In the genomic region with DNA sequence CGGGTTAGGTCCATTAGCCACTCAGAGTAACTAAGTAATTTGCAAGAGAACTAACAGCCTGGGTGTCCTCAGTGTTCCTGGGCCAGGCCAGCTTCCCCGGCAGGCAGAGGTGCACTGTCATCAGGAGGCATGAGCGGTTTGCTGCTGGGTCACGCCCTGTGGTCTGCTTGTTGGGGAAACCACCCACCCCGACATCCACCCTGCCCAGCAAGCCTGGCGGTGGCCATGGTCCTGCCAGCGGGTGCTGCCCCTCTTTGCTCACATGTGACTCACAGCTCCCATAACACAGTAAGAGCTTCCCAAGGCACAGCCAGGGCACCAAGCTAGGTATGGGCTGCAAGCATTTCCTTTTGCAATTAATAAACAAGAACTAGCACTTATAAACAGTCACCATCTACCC, we compare ENCODE assay signal across 9 cellular contexts.
DNase-seq lines count a peak whose midpoint lies in the region; ATAC-seq and FAIRE-seq lines count a peak whose summit lies in the region.
"Had no signal": no experiment of that assay in that cellular context is flagged by ENCODE, and none has a peak within 500 bp of the region (broad histone marks: within the 10 kb centered on the region; RNA-seq: fewer than 3 reads in every experiment).

No MANE protein-coding gene starts in this region.

- H3K4me1 Mint-ChIP-seq in activated naive CD8-positive, alpha-beta T cell treated with anti-CD3 and anti-CD28 coated beads, Interleukin-2, amount 50 U/mL, for 24 hours = peaks cover 11% of the 10 kb centered on the region

- DNase-seq in RCC 7860 (ENCODE audit: low spot score) (peak; percentile 80), DMS153 (lab: John Stamatoyannopoulos, UW) (no peak), NCI-H1436 (lab: John Stamatoyannopoulos, UW) (no peak)
- DNase-seq in activated naive CD8-positive, alpha-beta T cell treated with anti-CD3 and anti-CD28 coated beads, Interleukin-2, amount 50 U/mL, for 24 hours = peak; percentile 63
- peak; percentile 34 to 39 for DNase-seq in stimulated activated CD8-positive, alpha-beta memory T cell treated with anti-CD3 and anti-CD28 coated beads, Interleukin-15, amount 100 ng/mL, for 48 hours (ENCODE audit: low read depth in 2 of 2)
- DNase-seq: esophagus squamous epithelium, HFFc6 had no signal

- no peak overlapping the region for H3K4me3 Mint-ChIP-seq in activated naive CD8-positive, alpha-beta T cell treated with anti-CD3 and anti-CD28 coated beads, Interleukin-2, amount 50 U/mL, for 24 hours
- H3K4me3 Mint-ChIP-seq: HFFc6 had no signal

- H3K27me3 Mint-ChIP-seq in activated naive CD8-positive, alpha-beta T cell treated with anti-CD3 and anti-CD28 coated beads, Interleukin-2, amount 50 U/mL, for 24 hours = no peaks in the 10 kb centered on the region

- peaks cover 3% of the 10 kb centered on the region for H3K36me3 Mint-ChIP-seq in activated naive CD8-positive, alpha-beta T cell treated with anti-CD3 and anti-CD28 coated beads, Interleukin-2, amount 50 U/mL, for 24 hours (ENCODE audit: low read depth)

- peak; percentile 52 for ATAC-seq in GM21723 (IDR thresholded peaks at IDR 0.05; ENCODE audit: unreplicated experiment)
- peak; percentile 94 for ATAC-seq in activated naive CD8-positive, alpha-beta T cell treated with anti-CD3 and anti-CD28 coated beads, Interleukin-2, amount 50 U/mL, for 24 hours
- no peak for ATAC-seq in HG03039 (IDR thresholded peaks at IDR 0.05; ENCODE audit: unreplicated experiment)

- H3K27ac Mint-ChIP-seq in activated naive CD8-positive, alpha-beta T cell treated with anti-CD3 and anti-CD28 coated beads, Interleukin-2, amount 50 U/mL, for 24 hours = no peak overlapping the region
- H3K27ac Mint-ChIP-seq: HFFc6 had no signal

- peak; percentile 82 for FAIRE-seq in RCC 7860 (lab: Jason Lieb, UNC)

- H3K9me3 Mint-ChIP-seq in activated naive CD8-positive, alpha-beta T cell treated with anti-CD3 and anti-CD28 coated beads, Interleukin-2, amount 50 U/mL, for 24 hours = peaks cover 5% of the 10 kb centered on the region

Comparison
In these comparisons a context has a peak if more than half of its experiments do, and no peak if none do; other contexts are left out.
1. DNase-seq: peak in RCC 7860 (single experiment), activated naive CD8-positive, alpha-beta T cell treated with anti-CD3 and anti-CD28 coated beads, Interleukin-2, amount 50 U/mL, for 24 hours (single experiment) and stimulated activated CD8-positive, alpha-beta memory T cell treated with anti-CD3 and anti-CD28 coated beads, Interleukin-15, amount 100 ng/mL, for 48 hours (2 of 2); none in DMS153 (single experiment) and NCI-H1436 (single experiment).